Comparison of ENCODE assay signal across 21 cellular contexts in the genomic region with DNA sequence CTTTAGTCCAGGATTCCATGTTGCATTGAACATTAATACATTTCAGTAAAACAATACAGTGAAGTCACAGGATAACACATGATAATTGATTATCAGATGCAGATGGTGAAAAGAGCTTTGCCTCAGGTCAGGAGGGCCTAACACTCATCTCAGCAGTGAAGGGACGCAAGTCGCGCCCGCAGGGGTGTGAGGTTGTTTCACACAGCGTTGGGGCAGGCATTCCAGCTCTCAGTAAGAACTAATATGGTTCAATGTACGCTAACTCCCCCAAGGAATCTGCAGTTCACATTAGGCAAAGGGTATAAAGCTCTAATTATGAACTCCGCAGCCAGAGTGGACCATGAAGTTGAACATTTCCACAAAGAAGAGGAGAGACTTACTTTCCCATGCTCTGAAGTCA.
"Had no signal": no experiment of that assay in that cellular context is flagged by ENCODE, and none has a peak within 500 bp of the region (broad histone marks: within the 10 kb centered on the region; RNA-seq: fewer than 3 reads in every experiment).

No MANE protein-coding gene starts in this region.

- H3K9me3 ChIP-seq: esophagus muscularis mucosa, gastrocnemius medialis, heart right ventricle, left ventricle myocardium inferior, lower lobe of right lung, neutrophil, stomach, upper lobe of right lung, vagina had no signal

- H3K4me1 ChIP-seq: lower lobe of right lung, upper lobe of right lung had no signal

- ATAC-seq: gastrocnemius medialis, left cardiac atrium, lower lobe of right lung, sciatic nerve, upper lobe of right lung had no signal

- H3K4me3 ChIP-seq: esophagus muscularis mucosa, gastrocnemius medialis, heart right ventricle, left ventricle myocardium inferior, lower lobe of right lung, stomach, upper lobe of right lung, vagina had no signal

- H3K4me1 Mint-ChIP-seq: naive B cell had no signal

- H3K36me3 ChIP-seq: esophagus muscularis mucosa, gastrocnemius medialis, heart right ventricle, left ventricle myocardium inferior, lower lobe of right lung, neutrophil, stomach, upper lobe of right lung, vagina had no signal

- H3K27ac ChIP-seq: epithelial cell of prostate, esophagus muscularis mucosa, gastrocnemius medialis, lower lobe of right lung, neutrophil, upper lobe of right lung, vagina had no signal

- DNase-seq: effector memory CD4-positive, alpha-beta T cell; gastrocnemius medialis; heart right ventricle; hypothalamus; left cardiac atrium; left ventricle myocardium inferior; lower lobe of right lung; mesenchymal stem cell; naive B cell; stimulated activated CD4-positive, alpha-beta T cell treated with anti-CD3 and anti-CD28 coated beads, Interleukin-2, amount 100 ng/mL, for 24 hours; stimulated activated naive CD4-positive, alpha-beta T cell; stomach; substantia nigra; upper lobe of right lung had no signal

- H3K27me3 ChIP-seq: esophagus muscularis mucosa, gastrocnemius medialis, heart right ventricle, neutrophil, stomach, upper lobe of right lung, vagina had no signal

- H3K27ac Mint-ChIP-seq: naive B cell had no signal

- FAIRE-seq: keratinocyte had no signal

- H3K4me3 Mint-ChIP-seq: naive B cell, nephron had no signal
